In genomic region chr6:149061933-149062332, GRCh38 we compare ENCODE assay signal across 14 cellular contexts.
"Had no signal": no experiment of that assay in that cellular context is flagged by ENCODE, and none has a peak within 500 bp of the region (broad histone marks: within the 10 kb centered on the region; RNA-seq: fewer than 3 reads in every experiment).

No MANE protein-coding gene starts in this region.

- H3K9me3 ChIP-seq: ascending aorta, heart right ventricle, left ventricle myocardium inferior, tibial nerve had no signal

- H3K27ac ChIP-seq: ascending aorta, cardiac muscle cell, heart right ventricle, left ventricle myocardium inferior, parathyroid adenoma, tibial nerve had no signal

- H2AFZ ChIP-seq: parathyroid adenoma had no signal

- DNase-seq: activated CD4-positive, alpha-beta T cell treated with anti-CD3 and anti-CD28 coated beads for 1 hour; activated CD4-positive, alpha-beta T cell treated with anti-CD3 and anti-CD28 coated beads, Interleukin-2, amount 50 U/mL, for 48 hours; activated naive CD8-positive, alpha-beta T cell treated with anti-CD3 and anti-CD28 coated beads, Interleukin-2, amount 10 ng/mL, durations not matched to agents 7 days and 5 days; activated T-cell treated with anti-CD3 and anti-CD28 coated beads, Interleukin-2, amount 50 U/mL, for 48 hours; cortex of kidney; effector CD8-positive, alpha-beta T cell; heart right ventricle; left ventricle myocardium inferior; mesendoderm had no signal

- H3K4me3 ChIP-seq: ascending aorta, cardiac muscle cell, heart right ventricle, left ventricle myocardium inferior, smooth muscle cell, tibial nerve had no signal

- H3K4me2 ChIP-seq: smooth muscle cell had no signal

- H3K36me3 ChIP-seq: ascending aorta, cardiac muscle cell, heart right ventricle, left ventricle myocardium inferior, tibial nerve had no signal

- H3K79me2 ChIP-seq: parathyroid adenoma had no signal

- H3K9ac ChIP-seq: parathyroid adenoma had no signal

- H3K27me3 ChIP-seq: ascending aorta, cardiac muscle cell, heart right ventricle, tibial nerve had no signal
